10 cellular contexts compared by ENCODE assay signal in the genomic region with DNA sequence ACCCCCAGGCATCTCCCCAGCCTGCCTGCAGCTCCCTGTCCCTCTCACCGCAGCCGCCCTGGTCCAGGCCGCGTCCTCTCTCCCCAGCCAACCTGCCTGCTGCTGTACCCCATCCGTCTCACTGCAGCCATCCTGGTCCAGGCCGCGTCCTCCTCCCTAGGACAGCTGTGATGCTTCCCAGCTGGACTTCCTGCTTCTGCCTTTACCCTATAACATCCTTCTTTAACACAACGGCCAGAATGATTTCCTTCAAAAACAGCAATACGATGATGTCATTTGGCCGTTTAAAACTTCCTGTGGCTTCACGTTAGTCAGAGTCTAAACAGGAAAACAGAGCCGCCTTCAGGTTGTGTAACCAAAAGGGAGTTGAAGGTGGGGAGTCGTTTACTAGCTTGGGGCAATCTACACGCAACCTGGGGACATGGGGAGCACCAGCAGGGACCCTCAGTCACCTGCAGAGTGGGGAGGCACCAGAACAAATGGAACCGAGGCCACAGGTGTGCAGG. TPM values are rescaled to one million over a fixed set of nuclear protein-coding genes. Genes with fewer than 3 reads are reported as not detected.
DNase-seq lines count a peak whose midpoint lies in the region; ATAC-seq and TF ChIP-seq lines count a peak whose summit lies in the region.
"Had no signal": no experiment of that assay in that cellular context is flagged by ENCODE, and none has a peak within 500 bp of the region (broad histone marks: within the 10 kb centered on the region; RNA-seq: fewer than 3 reads in every experiment).

No MANE protein-coding gene starts in this region.

- peak overlapping the region; percentile 65 for H3K4me2 ChIP-seq in Loucy (ENCODE audit: low read depth, low read length, poor library complexity, severe bottlenecking)

- H3K9me2 ChIP-seq in Loucy (replicated peaks; ENCODE audit: low read depth, low read length) = no peaks in the 10 kb centered on the region

- no peaks in the 10 kb centered on the region for H4K20me1 ChIP-seq in Loucy (ENCODE audit: insufficient read depth, low read length, poor library complexity, severe bottlenecking)

- no peaks in the 10 kb centered on the region for H3K9me3 ChIP-seq in Loucy (ENCODE audit: insufficient read depth, low read depth, low read length)
- no peaks in the 10 kb centered on the region for H3K9me3 ChIP-seq in SJCRH30 (replicated peaks)

- H3K4me3 ChIP-seq in Loucy (ENCODE audit: low read length, poor library complexity, severe bottlenecking) (peak overlapping the region; percentile 41), lower leg skin (ENCODE audit: low read depth, poor library complexity, severe bottlenecking) (no peak overlapping the region), SJCRH30 (no peak overlapping the region)

- H3K4me1 ChIP-seq in Loucy (ENCODE audit: insufficient read depth, low read length, poor library complexity, severe bottlenecking) (peaks cover 19% of the 10 kb centered on the region), SJCRH30 (no peaks in the 10 kb centered on the region)

- H3K27me3 ChIP-seq in Loucy (ENCODE audit: insufficient read depth, low read length, poor library complexity, severe bottlenecking) (no peaks in the 10 kb centered on the region), SJCRH30 (no peaks in the 10 kb centered on the region)

- no peak for ATAC-seq in GM19324 (IDR thresholded peaks at IDR 0.05; ENCODE audit: low FRiP score, unreplicated experiment)
- no peak for ATAC-seq in GM18502 (IDR thresholded peaks at IDR 0.05; ENCODE audit: poor library complexity, unreplicated experiment)

- DNase-seq in EL (peak; percentile 83), lung microvascular endothelial cell (ENCODE audit: low read depth in 2 of 2) (peak; percentile 83 to 92), lower leg skin (ENCODE audit: low spot score in 2 of 2) (no peak), SJCRH30 (no peak)
- peak; percentile 28 to 36 for DNase-seq in activated T-cell treated with anti-CD3 and anti-CD28 coated beads, Interleukin-2, amount 50 U/mL, for 48 hours

- H3K36me3 ChIP-seq in Loucy (ENCODE audit: insufficient read depth, low read length) = no peaks in the 10 kb centered on the region
- H3K36me3 ChIP-seq in SJCRH30 = no peaks in the 10 kb centered on the region

- intact Hi-C loops in lower leg skin (cut with DNase I; ENCODE audit: low total_unique reads) = no loop called here

- TF ChIP-seq CTCF in Loucy (conservative IDR thresholded peaks at IDR 0.05; ENCODE audit: low read length) (peak; percentile 32), lower leg skin (IDR thresholded peaks at IDR 0.05) (no peak)

- no peaks in the 10 kb centered on the region for H3K79me2 ChIP-seq in Loucy (ENCODE audit: insufficient read depth, low read length)

- H3K27ac ChIP-seq in SJCRH30 = no peak overlapping the region

- TF ChIP-seq POLR2A in lower leg skin (IDR thresholded peaks at IDR 0.05) = no peak

- H3F3A ChIP-seq in Loucy (ENCODE audit: low read depth) = no peaks in the 10 kb centered on the region

- WGBS in lower leg skin, 2 donors = 53 to 60% methylated on average over 15 of the region's 15 CpGs

- peak overlapping the region; percentile 58 for H3K9ac ChIP-seq in Loucy (ENCODE audit: low read depth, low read length, poor library complexity, severe bottlenecking)

- peak overlapping the region; percentile 28; the same call in 1 of the 2 replicates for H2AFZ ChIP-seq in Loucy (ENCODE audit: low read length)

RNA-seq across cellular contexts. Expression of a gene that starts 32.2 kb away (rescaled TPM):
- total RNA-seq in lung microvascular endothelial cell = 6.5 and 14.1 TPM in 2 replicates
- total RNA-seq in lower leg skin = 10 to 100 TPM in 3 of 4 donors, 1 to 10 TPM in 1; 9.4 to 26.0 (median 22.8) TPM
- total RNA-seq in SJCRH30 (2014; rRNA removed; shearing (Covaris generic)) = 5.1 and 6.3 TPM in 2 replicates

RNA-seq across cellular contexts. Expression of a gene that starts 40.4 kb away (rescaled TPM):
- not detected in 2 replicates for total RNA-seq in lung microvascular endothelial cell
- not detected for total RNA-seq in lower leg skin
- total RNA-seq in SJCRH30 (2014; rRNA removed; shearing (Covaris generic)) = 0.08 and 0.30 TPM in 2 replicates
- total RNA-seq: mononuclear cell; T-helper 1 cell treated with Interleukin-12 subunit alpha and Interleukin-12 subunit beta and Interleukin-4 antibody, amounts not matched to agents 30 ng/mL and 1 ng/mL, for 36 hours had no signal

Comparison
In these comparisons a context has a peak if more than half of its experiments do, and no peak if none do; other contexts are left out.
1. DNase-seq: peak in EL (single experiment), activated T-cell treated with anti-CD3 and anti-CD28 coated beads, Interleukin-2, amount 50 U/mL, for 48 hours (2 of 2) and lung microvascular endothelial cell (2 of 2); none in lower leg skin (0 of 2) and SJCRH30 (0 of 2).